In genomic region chr5:125372694-125373621, GRCh38 we compare ENCODE assay signal across 9 cellular contexts.
A peak's percentile ranks its signal among the peaks of the same experiment; 100 is the strongest.
DNase-seq lines count a peak whose midpoint lies in the region; ATAC-seq and TF ChIP-seq lines count a peak whose summit lies in the region.
"Had no signal": no experiment of that assay in that cellular context is flagged by ENCODE, and none has a peak within 500 bp of the region (broad histone marks: within the 10 kb centered on the region; RNA-seq: fewer than 3 reads in every experiment).

No MANE protein-coding gene starts in this region.

- H3F3A ChIP-seq in GM23248 (ENCODE audit: insufficient read depth), result no peaks in the 10 kb centered on the region

- no peaks in the 10 kb centered on the region for H3K27me3 ChIP-seq in GM23248 (replicated peaks; ENCODE audit: insufficient read depth)

- no peak for ATAC-seq in GM21825 (IDR thresholded peaks at IDR 0.05; ENCODE audit: unreplicated experiment)
- ATAC-seq in mucosa of descending colon, result no peak

- no peak overlapping the region for H2AFZ ChIP-seq in GM23248

- in situ Hi-C loops in GM23248 (cut with MboI), result no loop called here

- H3K36me3 ChIP-seq in GM23248 (ENCODE audit: low read depth) (no peaks in the 10 kb centered on the region), mucosa of descending colon (ENCODE audit: low read depth) (no peaks in the 10 kb centered on the region)

- no peak for TF ChIP-seq CTCF in epithelial cell of proximal tubule (conservative IDR thresholded peaks at IDR 0.05; ENCODE audit: low read depth, low read length)
- TF ChIP-seq CTCF in mucosa of descending colon (IDR thresholded peaks at IDR 0.05), result no peak

- no peaks in the 10 kb centered on the region for H3K9me2 ChIP-seq in GM23248 (ENCODE audit: insufficient read depth)

- WGBS in GM23248 (ENCODE audit: low coverage in 1 of 2, low lambda C conversion rate in 2 of 2, missing lambda C conversion rate in 2 of 2), 2 experiments, result 52 to 53% methylated on average over 6 of the region's 6 CpGs

- H3K4me1 ChIP-seq in GM23248 (ENCODE audit: insufficient read depth) (peaks cover 8% of the 10 kb centered on the region; the same call in 1 of the 2 replicates), mucosa of descending colon (ENCODE audit: low read depth) (no peaks in the 10 kb centered on the region)

- no peaks in the 10 kb centered on the region for H4K20me1 ChIP-seq in GM23248 (ENCODE audit: insufficient read depth)

- H3K9me3 ChIP-seq in GM23248 (ENCODE audit: low read depth), result no peaks in the 10 kb centered on the region
- no peaks in the 10 kb centered on the region for H3K9me3 ChIP-seq in mucosa of descending colon

- no peak overlapping the region for H3K27ac ChIP-seq in GM23248

- DNase-seq in GM23248 (peak; percentile 81), NCI-H524 treated with DMSO at 0.1 percent for 48 hours (lab: John Stamatoyannopoulos, UW) (peak; percentile 82), epithelial cell of proximal tubule (ENCODE audit: low read depth) (peak; percentile 60), pons (ENCODE audit: low spot score) (peak; percentile 93), activated T-cell treated with anti-CD3 and anti-CD28 coated beads for 4 hours (no peak), mucosa of descending colon (no peak), T-helper 9 cell (no peak)
- DNase-seq: MM.1S had no signal

- peak overlapping the region; percentile 19 for H3K4me2 ChIP-seq in GM23248 (ENCODE audit: unreplicated experiment)

- intact Hi-C loops in mucosa of descending colon (cut with DNase I, micrococcal nuclease), result no loop called here

- no peaks in the 10 kb centered on the region for H3K79me2 ChIP-seq in GM23248 (ENCODE audit: insufficient read depth)

- H3K4me3 ChIP-seq in GM23248 (no peak overlapping the region), epithelial cell of proximal tubule (ENCODE audit: low read depth, low read length) (no peak overlapping the region), mucosa of descending colon (no peak overlapping the region)

- no peak overlapping the region for H3K9ac ChIP-seq in GM23248

Comparison
In these comparisons a context has a peak if more than half of its experiments do, and no peak if none do; other contexts are left out.
1. DNase-seq: peak in GM23248 (single experiment), NCI-H524 treated with DMSO at 0.1 percent for 48 hours (single experiment), epithelial cell of proximal tubule (single experiment) and pons (single experiment); none in activated T-cell treated with anti-CD3 and anti-CD28 coated beads for 4 hours (single experiment), mucosa of descending colon (0 of 3) and T-helper 9 cell (single experiment).